In genomic region chr18:79760348-79760747, GRCh38 we compare ENCODE assay signal across 6 cellular contexts. TPM values are rescaled to one million over a fixed set of nuclear protein-coding genes. Genes with fewer than 3 reads are reported as not detected.
"Had no signal": no experiment of that assay in that cellular context is flagged by ENCODE, and none has a peak within 500 bp of the region (broad histone marks: within the 10 kb centered on the region; RNA-seq: fewer than 3 reads in every experiment).

No MANE protein-coding gene starts in this region.

- DNase-seq: H9, HCEC 1CT, IMR-90, KBM-7 had no signal

- H3K4me2 ChIP-seq: GM23338 had no signal

- H3K4me1 Mint-ChIP-seq: GM23338, H9 had no signal

- H2AFZ ChIP-seq: GM23338 had no signal

- H3K4me3 Mint-ChIP-seq: GM23338, H9 had no signal

- H3K27ac Mint-ChIP-seq: GM23338, H9 had no signal

- H3K4me3 ChIP-seq: GM23338 had no signal

- ATAC-seq: GM23338 had no signal

RNA-seq across cellular contexts. Expression of gene KCNG2, which starts 37.4 kb away (rescaled TPM):
- total RNA-seq: HT-29, IMR-90 had no signal
- polyA plus RNA-seq: IMR-90 had no signal
